Comparison of ENCODE assay signal across 25 cellular contexts in genomic region chr9:136441681-136442245, GRCh38. TPM values are rescaled to one million over a fixed set of nuclear protein-coding genes. Genes with fewer than 3 reads are reported as not detected.
DNase-seq lines count a peak whose midpoint lies in the region; ATAC-seq and TF ChIP-seq lines count a peak whose summit lies in the region.
"Had no signal": no experiment of that assay in that cellular context is flagged by ENCODE, and none has a peak within 500 bp of the region (broad histone marks: within the 10 kb centered on the region; RNA-seq: fewer than 3 reads in every experiment).

No MANE protein-coding gene starts in this region.

- H3K36me3 ChIP-seq in osteoblast (ENCODE audit: insufficient read depth, low read length) = peaks cover 69% of the 10 kb centered on the region
- H3K36me3 ChIP-seq in gastrocnemius medialis = peaks cover 0 to 61% of the 10 kb centered on the region in 2 donors

- H4K20me1 ChIP-seq in osteoblast (ENCODE audit: insufficient read depth, low read length) = peaks cover 69% of the 10 kb centered on the region

- CTCF ChIA-PET in activated CD4-positive, alpha-beta memory T cell treated with anti-CD3 and anti-CD28 coated beads, Interleukin-2, amount 10 ng/mL, durations not matched to agents 7 days and 5 days (lab: Charles Lee) = no interaction called here
- CTCF ChIA-PET in activated CD4-positive, alpha-beta memory T cell treated with anti-CD3 and anti-CD28 coated beads for 36 hours (lab: Charles Lee) = interaction anchor here (1.5 kb wide), 1 partner anchor 41 kb away, joined by 3 read pairs; no protein-coding TSS in a partner anchor

- no peaks in the 10 kb centered on the region for H3K9me3 ChIP-seq in T-helper 17 cell (ENCODE audit: control insufficient read depth, low read length, poor library complexity, severe bottlenecking)
- H3K9me3 ChIP-seq in osteoblast (ENCODE audit: low read depth, low read length) = no peaks in the 10 kb centered on the region
- H3K9me3 ChIP-seq in gastrocnemius medialis = no peaks in the 10 kb centered on the region
- H3K9me3 ChIP-seq: heart right ventricle, prostate gland had no signal

- H3K9me3 Mint-ChIP-seq in activated CD4-positive, alpha-beta memory T cell treated with anti-CD3 and anti-CD28 coated beads, Interleukin-2, amount 10 ng/mL, durations not matched to agents 7 days and 5 days = no peaks in the 10 kb centered on the region
- no peaks in the 10 kb centered on the region for H3K9me3 Mint-ChIP-seq in activated CD4-positive, alpha-beta memory T cell treated with anti-CD3 and anti-CD28 coated beads for 36 hours
- no peaks in the 10 kb centered on the region for H3K9me3 Mint-ChIP-seq in endothelial cell (ENCODE audit: unreplicated experiment)
- no peaks in the 10 kb centered on the region for H3K9me3 Mint-ChIP-seq in activated T-helper 2 cell treated with anti-CD3 and anti-CD28 coated beads, Interferon-gamma antibody, Interleukin-2, Interleukin-4, amounts not matched to agents 10 μg/mL and 5 μg/mL and 100 μg/mL, durations not matched to agents 14 hours and 24 hours and 36 hours
- H3K9me3 Mint-ChIP-seq: H9; stimulated activated naive CD8-positive, alpha-beta T cell treated with anti-CD3 and anti-CD28 coated beads, Interleukin-15, Interleukin-2, amounts not matched to agents 100 ng/mL and 50 ng/mL, for 24 hours had no signal

- ATAC-seq in T-helper 17 cell = no peak
- ATAC-seq in gastrocnemius medialis = no peak
- ATAC-seq: heart right ventricle had no signal

- peaks cover 28% of the 10 kb centered on the region for H3K79me2 ChIP-seq in osteoblast (ENCODE audit: insufficient read depth, low read length)

- peak overlapping the region; percentile 14 for H3K27ac ChIP-seq in osteoblast (ENCODE audit: low read depth, low read length)
- H3K27ac ChIP-seq in gastrocnemius medialis = peak overlapping the region in 1 of 4 donors; percentile 20
- H3K27ac ChIP-seq: KMS-11, prostate gland, SK-N-MC had no signal

- no peaks in the 10 kb centered on the region for H3K27me3 ChIP-seq in osteoblast (ENCODE audit: insufficient read depth, low read length)
- H3K27me3 ChIP-seq in gastrocnemius medialis = no peaks in the 10 kb centered on the region
- H3K27me3 ChIP-seq: heart right ventricle had no signal

- TF ChIP-seq CTCF in endothelial cell (IDR thresholded peaks at IDR 0.05; ENCODE audit: unreplicated experiment) (no peak), osteoblast (IDR thresholded peaks at IDR 0.05; ENCODE audit: extremely low read depth, low read depth, low read length) (no peak), gastrocnemius medialis (IDR thresholded peaks at IDR 0.05 in 4 of 5, conservative IDR thresholded peaks at IDR 0.05 in 1 of 5) (no peak)

- H3K27me3 Mint-ChIP-seq in activated CD4-positive, alpha-beta memory T cell treated with anti-CD3 and anti-CD28 coated beads, Interleukin-2, amount 10 ng/mL, durations not matched to agents 7 days and 5 days = no peaks in the 10 kb centered on the region
- no peaks in the 10 kb centered on the region for H3K27me3 Mint-ChIP-seq in activated CD4-positive, alpha-beta memory T cell treated with anti-CD3 and anti-CD28 coated beads for 36 hours
- H3K27me3 Mint-ChIP-seq in T-helper 17 cell = no peaks in the 10 kb centered on the region
- peaks cover 27% of the 10 kb centered on the region for H3K27me3 Mint-ChIP-seq in endothelial cell (ENCODE audit: unreplicated experiment)
- no peaks in the 10 kb centered on the region for H3K27me3 Mint-ChIP-seq in activated T-helper 2 cell treated with anti-CD3 and anti-CD28 coated beads, Interferon-gamma antibody, Interleukin-2, Interleukin-4, amounts not matched to agents 10 μg/mL and 5 μg/mL and 100 μg/mL, durations not matched to agents 14 hours and 24 hours and 36 hours (ENCODE audit: low read depth)
- H3K27me3 Mint-ChIP-seq: stimulated activated naive CD8-positive, alpha-beta T cell treated with anti-CD3 and anti-CD28 coated beads, Interleukin-15, Interleukin-2, amounts not matched to agents 100 ng/mL and 50 ng/mL, for 24 hours had no signal

- H3K4me1 ChIP-seq in osteoblast (ENCODE audit: insufficient read depth, low read length) = peaks cover 27% of the 10 kb centered on the region
- peaks cover 23 to 30% of the 10 kb centered on the region in 2 donors for H3K4me1 ChIP-seq in gastrocnemius medialis

- no peak overlapping the region for H3K4me3 ChIP-seq in osteoblast (ENCODE audit: insufficient read depth, low read length)
- no peak overlapping the region for H3K4me3 ChIP-seq in gastrocnemius medialis
- H3K4me3 ChIP-seq: heart right ventricle, prostate gland, SK-N-MC had no signal

- H3K36me3 Mint-ChIP-seq in activated CD4-positive, alpha-beta memory T cell treated with anti-CD3 and anti-CD28 coated beads, Interleukin-2, amount 10 ng/mL, durations not matched to agents 7 days and 5 days (ENCODE audit: low read depth) = peaks cover 37% of the 10 kb centered on the region
- peaks cover 23% of the 10 kb centered on the region for H3K36me3 Mint-ChIP-seq in activated CD4-positive, alpha-beta memory T cell treated with anti-CD3 and anti-CD28 coated beads for 36 hours
- H3K36me3 Mint-ChIP-seq in T-helper 17 cell (ENCODE audit: low read depth) (peaks cover 2% of the 10 kb centered on the region), endothelial cell (ENCODE audit: low read depth, unreplicated experiment) (peaks cover 37% of the 10 kb centered on the region)
- peaks cover 60% of the 10 kb centered on the region for H3K36me3 Mint-ChIP-seq in activated T-helper 2 cell treated with anti-CD3 and anti-CD28 coated beads, Interferon-gamma antibody, Interleukin-2, Interleukin-4, amounts not matched to agents 10 μg/mL and 5 μg/mL and 100 μg/mL, durations not matched to agents 14 hours and 24 hours and 36 hours (ENCODE audit: low read depth)

- no peak overlapping the region for H3K4me2 ChIP-seq in osteoblast (ENCODE audit: insufficient read depth, low read length)
- H3K4me2 ChIP-seq: KMS-11 had no signal

- H2AFZ ChIP-seq in osteoblast (ENCODE audit: low read length) = no peak overlapping the region

- no peak for DNase-seq in activated CD4-positive, alpha-beta memory T cell treated with anti-CD3 and anti-CD28 coated beads, Interleukin-2, amount 10 ng/mL, durations not matched to agents 7 days and 5 days
- DNase-seq in activated CD4-positive, alpha-beta memory T cell treated with anti-CD3 and anti-CD28 coated beads for 36 hours = no peak
- no peak for DNase-seq in T-helper 17 cell
- no peak for DNase-seq in endothelial cell (ENCODE audit: low spot score)
- DNase-seq in osteoblast (ENCODE audit: insufficient read length, low spot score, missing footprints) = no peak
- no peak for DNase-seq in gastrocnemius medialis
- DNase-seq in EL = no peak
- DNase-seq in activated T-helper 2 cell treated with anti-CD3 and anti-CD28 coated beads, Interferon-gamma antibody, Interleukin-2, Interleukin-4, amounts not matched to agents 10 μg/mL and 5 μg/mL and 100 μg/mL, durations not matched to agents 14 hours and 24 hours and 36 hours (ENCODE audit: low spot score) = no peak
- DNase-seq: 8988T; activated CD4-positive, CD25-positive, alpha-beta regulatory T cell treated with anti-CD3 and anti-CD28 coated beads, Interleukin-2, amount 50 U/mL, for 72 hours; activated gamma-delta T cell treated with Interleukin-2 at 50 U/mL for 16 hours; activated T-cell treated with anti-CD3 and anti-CD28 coated beads for 4 hours; DMS153; effector memory CD4-positive, alpha-beta T cell; erythroblast; H9; heart right ventricle; kidney glomerular epithelial cell; mammary epithelial cell; NCI-H1436 treated with DMSO at 0.1 percent for 48 hours; RPMI8226 had no signal

- TF ChIP-seq POLR2A in gastrocnemius medialis (IDR thresholded peaks at IDR 0.05) = no peak

- H3K4me1 Mint-ChIP-seq in activated CD4-positive, alpha-beta memory T cell treated with anti-CD3 and anti-CD28 coated beads, Interleukin-2, amount 10 ng/mL, durations not matched to agents 7 days and 5 days = peaks cover 19% of the 10 kb centered on the region
- H3K4me1 Mint-ChIP-seq in activated CD4-positive, alpha-beta memory T cell treated with anti-CD3 and anti-CD28 coated beads for 36 hours (ENCODE audit: low read depth) = peaks cover 15% of the 10 kb centered on the region
- peaks cover 19% of the 10 kb centered on the region for H3K4me1 Mint-ChIP-seq in T-helper 17 cell
- peaks cover 12% of the 10 kb centered on the region for H3K4me1 Mint-ChIP-seq in endothelial cell (ENCODE audit: unreplicated experiment)
- peaks cover 13% of the 10 kb centered on the region for H3K4me1 Mint-ChIP-seq in activated T-helper 2 cell treated with anti-CD3 and anti-CD28 coated beads, Interferon-gamma antibody, Interleukin-2, Interleukin-4, amounts not matched to agents 10 μg/mL and 5 μg/mL and 100 μg/mL, durations not matched to agents 14 hours and 24 hours and 36 hours (ENCODE audit: low read depth)

- H3K4me3 Mint-ChIP-seq in activated CD4-positive, alpha-beta memory T cell treated with anti-CD3 and anti-CD28 coated beads, Interleukin-2, amount 10 ng/mL, durations not matched to agents 7 days and 5 days = peak overlapping the region; percentile 35
- H3K4me3 Mint-ChIP-seq in activated CD4-positive, alpha-beta memory T cell treated with anti-CD3 and anti-CD28 coated beads for 36 hours = no peak overlapping the region
- H3K4me3 Mint-ChIP-seq in T-helper 17 cell (no peak overlapping the region), endothelial cell (ENCODE audit: unreplicated experiment) (peak overlapping the region; percentile 81)
- no peak overlapping the region for H3K4me3 Mint-ChIP-seq in activated T-helper 2 cell treated with anti-CD3 and anti-CD28 coated beads, Interferon-gamma antibody, Interleukin-2, Interleukin-4, amounts not matched to agents 10 μg/mL and 5 μg/mL and 100 μg/mL, durations not matched to agents 14 hours and 24 hours and 36 hours (ENCODE audit: low read depth)
- H3K4me3 Mint-ChIP-seq: H9; stimulated activated naive CD8-positive, alpha-beta T cell treated with anti-CD3 and anti-CD28 coated beads, Interleukin-15, Interleukin-2, amounts not matched to agents 100 ng/mL and 50 ng/mL, for 24 hours had no signal

- in situ Hi-C loops in gastrocnemius medialis (cut with MboI; ENCODE audit: low sequenced_read_pairs in 4 of 4) = no loop called here

- H3K27ac Mint-ChIP-seq in activated CD4-positive, alpha-beta memory T cell treated with anti-CD3 and anti-CD28 coated beads, Interleukin-2, amount 10 ng/mL, durations not matched to agents 7 days and 5 days = no peak overlapping the region
- H3K27ac Mint-ChIP-seq in activated CD4-positive, alpha-beta memory T cell treated with anti-CD3 and anti-CD28 coated beads for 36 hours = no peak overlapping the region
- H3K27ac Mint-ChIP-seq in T-helper 17 cell (peak overlapping the region; percentile 72), endothelial cell (ENCODE audit: unreplicated experiment) (no peak overlapping the region)
- no peak overlapping the region for H3K27ac Mint-ChIP-seq in activated T-helper 2 cell treated with anti-CD3 and anti-CD28 coated beads, Interferon-gamma antibody, Interleukin-2, Interleukin-4, amounts not matched to agents 10 μg/mL and 5 μg/mL and 100 μg/mL, durations not matched to agents 14 hours and 24 hours and 36 hours
- H3K27ac Mint-ChIP-seq: stimulated activated naive CD8-positive, alpha-beta T cell treated with anti-CD3 and anti-CD28 coated beads, Interleukin-15, Interleukin-2, amounts not matched to agents 100 ng/mL and 50 ng/mL, for 24 hours had no signal

- POLR2A ChIA-PET in activated CD4-positive, alpha-beta memory T cell treated with anti-CD3 and anti-CD28 coated beads, Interleukin-2, amount 10 ng/mL, durations not matched to agents 7 days and 5 days (lab: Charles Lee) = interaction anchor here (1.3 kb wide), 2 partner anchors 33 to 78 kb away, joined by 3 read pairs; partner anchors contain the start of gene DNLZ
- POLR2A ChIA-PET in activated CD4-positive, alpha-beta memory T cell treated with anti-CD3 and anti-CD28 coated beads for 36 hours (lab: Charles Lee) = no interaction called here

- intact Hi-C loops in activated CD4-positive, alpha-beta memory T cell treated with anti-CD3 and anti-CD28 coated beads for 36 hours (cut with micrococcal nuclease) = no loop called here
- intact Hi-C loops in gastrocnemius medialis (cut with DNase I; ENCODE audit: low total_unique reads) = no loop called here
- intact Hi-C loops in activated T-helper 2 cell treated with anti-CD3 and anti-CD28 coated beads, Interferon-gamma antibody, Interleukin-2, Interleukin-4, amounts not matched to agents 10 μg/mL and 5 μg/mL and 100 μg/mL, durations not matched to agents 14 hours and 24 hours and 36 hours (cut with micrococcal nuclease) = no loop called here

RNA-seq across cellular contexts. Expression of gene INPP5E, which starts 2.1 kb away (rescaled TPM):
- total RNA-seq in activated CD4-positive, alpha-beta memory T cell treated with anti-CD3 and anti-CD28 coated beads, Interleukin-2, amount 10 ng/mL, durations not matched to agents 7 days and 5 days = 10 to 100 TPM; 19.5 to 21.6 TPM
- 10 to 100 TPM; 18.8 to 21.3 TPM for total RNA-seq in activated CD4-positive, alpha-beta memory T cell treated with anti-CD3 and anti-CD28 coated beads for 36 hours
- 10 to 100 TPM; 26.0 to 32.7 TPM for total RNA-seq in T-helper 17 cell
- 23.6 TPM for total RNA-seq in endothelial cell (ENCODE audit: unreplicated experiment)
- 7.4 and 8.3 TPM in 2 replicates for total RNA-seq in osteoblast
- total RNA-seq in gastrocnemius medialis = 1 to 10 TPM; 5.0 to 6.7 (median 5.9) TPM
- total RNA-seq in activated T-helper 2 cell treated with anti-CD3 and anti-CD28 coated beads, Interferon-gamma antibody, Interleukin-2, Interleukin-4, amounts not matched to agents 10 μg/mL and 5 μg/mL and 100 μg/mL, durations not matched to agents 14 hours and 24 hours and 36 hours = 20.8 and 21.8 TPM in 2 replicates

RNA-seq across cellular contexts. Expression of gene PMPCA, which starts 31.3 kb away (rescaled TPM):
- total RNA-seq in activated CD4-positive, alpha-beta memory T cell treated with anti-CD3 and anti-CD28 coated beads, Interleukin-2, amount 10 ng/mL, durations not matched to agents 7 days and 5 days = 10 to 100 TPM; 56.6 to 62.2 TPM
- total RNA-seq in activated CD4-positive, alpha-beta memory T cell treated with anti-CD3 and anti-CD28 coated beads for 36 hours = 100 to 1,000 TPM; 108 to 112 TPM
- total RNA-seq in T-helper 17 cell = 10 to 100 TPM; 62.2 to 80.3 TPM
- total RNA-seq in endothelial cell (ENCODE audit: unreplicated experiment) = 61.3 TPM
- total RNA-seq in osteoblast = 36.8 and 39.1 TPM in 2 replicates
- 10 to 100 TPM; 35.9 to 63.1 (median 42.7) TPM for total RNA-seq in gastrocnemius medialis
- 111 TPM in 2 replicates for total RNA-seq in activated T-helper 2 cell treated with anti-CD3 and anti-CD28 coated beads, Interferon-gamma antibody, Interleukin-2, Interleukin-4, amounts not matched to agents 10 μg/mL and 5 μg/mL and 100 μg/mL, durations not matched to agents 14 hours and 24 hours and 36 hours

RNA-seq across cellular contexts. Expression of gene ENTR1, which starts 31.3 kb away (rescaled TPM):
- 10 to 100 TPM; 49.2 to 54.9 TPM for total RNA-seq in activated CD4-positive, alpha-beta memory T cell treated with anti-CD3 and anti-CD28 coated beads, Interleukin-2, amount 10 ng/mL, durations not matched to agents 7 days and 5 days
- 10 to 100 TPM; 66.9 to 74.9 TPM for total RNA-seq in activated CD4-positive, alpha-beta memory T cell treated with anti-CD3 and anti-CD28 coated beads for 36 hours
- total RNA-seq in T-helper 17 cell = 10 to 100 TPM; 46.5 to 51.8 TPM
- total RNA-seq in endothelial cell (ENCODE audit: unreplicated experiment) = 45.0 TPM
- total RNA-seq in osteoblast = 37.4 and 40.2 TPM in 2 replicates
- total RNA-seq in gastrocnemius medialis = 10 to 100 TPM; 23.2 to 43.5 (median 36.5) TPM
- total RNA-seq in activated T-helper 2 cell treated with anti-CD3 and anti-CD28 coated beads, Interferon-gamma antibody, Interleukin-2, Interleukin-4, amounts not matched to agents 10 μg/mL and 5 μg/mL and 100 μg/mL, durations not matched to agents 14 hours and 24 hours and 36 hours = 66.4 and 75.6 TPM in 2 replicates

RNA-seq across cellular contexts. Expression of gene SEC16A, which starts 41.1 kb away (rescaled TPM):
- total RNA-seq in activated CD4-positive, alpha-beta memory T cell treated with anti-CD3 and anti-CD28 coated beads, Interleukin-2, amount 10 ng/mL, durations not matched to agents 7 days and 5 days = 10 to 100 TPM; 56.1 to 61.0 TPM
- total RNA-seq in activated CD4-positive, alpha-beta memory T cell treated with anti-CD3 and anti-CD28 coated beads for 36 hours = 10 to 100 TPM; 54.1 to 57.0 TPM
- total RNA-seq in T-helper 17 cell (10 to 100 TPM; 71.7 to 74.7 TPM), endothelial cell (ENCODE audit: unreplicated experiment) (79.5 TPM), osteoblast (36.8 and 38.4 TPM in 2 replicates), gastrocnemius medialis (10 to 100 TPM; 23.9 to 50.4 (median 46.6) TPM)
- total RNA-seq in activated T-helper 2 cell treated with anti-CD3 and anti-CD28 coated beads, Interferon-gamma antibody, Interleukin-2, Interleukin-4, amounts not matched to agents 10 μg/mL and 5 μg/mL and 100 μg/mL, durations not matched to agents 14 hours and 24 hours and 36 hours = 74.5 and 77.5 TPM in 2 replicates

RNA-seq across cellular contexts. Expression of gene SNAPC4, which starts 41.8 kb away (rescaled TPM):
- 1 to 10 TPM; 8.8 TPM for total RNA-seq in activated CD4-positive, alpha-beta memory T cell treated with anti-CD3 and anti-CD28 coated beads, Interleukin-2, amount 10 ng/mL, durations not matched to agents 7 days and 5 days
- total RNA-seq in activated CD4-positive, alpha-beta memory T cell treated with anti-CD3 and anti-CD28 coated beads for 36 hours = 10 to 100 TPM; 13.9 to 14.3 TPM
- 10 to 100 TPM; 10.6 to 11.0 TPM for total RNA-seq in T-helper 17 cell
- 13.5 TPM for total RNA-seq in endothelial cell (ENCODE audit: unreplicated experiment)
- total RNA-seq in osteoblast = 8.0 and 9.0 TPM in 2 replicates
- 1 to 10 TPM; 2.3 to 6.0 (median 3.9) TPM for total RNA-seq in gastrocnemius medialis
- total RNA-seq in activated T-helper 2 cell treated with anti-CD3 and anti-CD28 coated beads, Interferon-gamma antibody, Interleukin-2, Interleukin-4, amounts not matched to agents 10 μg/mL and 5 μg/mL and 100 μg/mL, durations not matched to agents 14 hours and 24 hours and 36 hours = 22.7 and 22.9 TPM in 2 replicates

Comparison
In these comparisons a context has a peak if more than half of its experiments do, and no peak if none do; other contexts are left out.
1. H3K4me3 Mint-ChIP-seq: peak in activated CD4-positive, alpha-beta memory T cell treated with anti-CD3 and anti-CD28 coated beads, Interleukin-2, amount 10 ng/mL, durations not matched to agents 7 days and 5 days (single experiment) and endothelial cell (single experiment); none in activated CD4-positive, alpha-beta memory T cell treated with anti-CD3 and anti-CD28 coated beads for 36 hours (single experiment), T-helper 17 cell (single experiment) and activated T-helper 2 cell treated with anti-CD3 and anti-CD28 coated beads, Interferon-gamma antibody, Interleukin-2, Interleukin-4, amounts not matched to agents 10 μg/mL and 5 μg/mL and 100 μg/mL, durations not matched to agents 14 hours and 24 hours and 36 hours (single experiment).